22 cellular contexts compared by ENCODE assay signal in genomic region chr2:59297829-59298228, GRCh38.
"Had no signal": no experiment of that assay in that cellular context is flagged by ENCODE, and none has a peak within 500 bp of the region (broad histone marks: within the 10 kb centered on the region; RNA-seq: fewer than 3 reads in every experiment).

No MANE protein-coding gene starts in this region.

- H3K27me3 ChIP-seq: testis had no signal

- H3K9me3 ChIP-seq: testis had no signal

- H3K4me3 ChIP-seq: coronary artery, testis had no signal

- H3K27ac Mint-ChIP-seq: activated CD4-positive, alpha-beta memory T cell treated with anti-CD3 and anti-CD28 coated beads for 36 hours; activated naive CD4-positive, alpha-beta T cell treated with anti-CD3 and anti-CD28 coated beads, Interleukin-2, amount 10 ng/mL, durations not matched to agents 7 days and 5 days; immature natural killer cell; memory B cell; nephron progenitor cell; T-helper 17 cell had no signal

- H3K79me2 ChIP-seq: parathyroid adenoma had no signal

- H3K27ac ChIP-seq: coronary artery, parathyroid adenoma, testis had no signal

- H3K27me3 Mint-ChIP-seq: activated CD4-positive, alpha-beta memory T cell treated with anti-CD3 and anti-CD28 coated beads for 36 hours; activated naive CD4-positive, alpha-beta T cell treated with anti-CD3 and anti-CD28 coated beads, Interleukin-2, amount 10 ng/mL, durations not matched to agents 7 days and 5 days had no signal

- DNase-seq: activated CD4-positive, alpha-beta memory T cell treated with anti-CD3 and anti-CD28 coated beads for 36 hours; activated CD4-positive, alpha-beta T cell treated with anti-CD3 and anti-CD28 coated beads for 4 hours; activated CD4-positive, CD25-positive, alpha-beta regulatory T cell; activated effector memory CD4-positive, alpha-beta T cell treated with anti-CD3 and anti-CD28 coated beads, Interleukin-2, amount 50 U/mL, for 16 hours; activated naive CD4-positive, alpha-beta T cell treated with anti-CD3 and anti-CD28 coated beads, Interleukin-2, amount 10 ng/mL, durations not matched to agents 7 days and 5 days; amygdala; cerebellar nuclear complex; foreskin melanocyte; immature natural killer cell; kidney glomerular epithelial cell; nephron progenitor cell; nucleus accumbens; right cardiac atrium; stimulated activated CD4-positive, alpha-beta T cell treated with anti-CD3 and anti-CD28 coated beads, Interleukin-12 subunit alpha, Interleukin-12 subunit beta, amount 100 ng/mL, for 4 hours; stimulated activated CD4-positive, alpha-beta T cell treated with anti-CD3 and anti-CD28 coated beads, Interleukin-4, amount 100 ng/mL, for 4 hours; SW 1271; T-helper 17 cell; testis; trophoblast cell had no signal

- ATAC-seq: right cardiac atrium, T-helper 17 cell had no signal

- H3K4me3 Mint-ChIP-seq: activated CD4-positive, alpha-beta memory T cell treated with anti-CD3 and anti-CD28 coated beads for 36 hours; activated naive CD4-positive, alpha-beta T cell treated with anti-CD3 and anti-CD28 coated beads, Interleukin-2, amount 10 ng/mL, durations not matched to agents 7 days and 5 days; immature natural killer cell; memory B cell; nephron progenitor cell; T-helper 17 cell had no signal

- H3K4me1 Mint-ChIP-seq: activated naive CD4-positive, alpha-beta T cell treated with anti-CD3 and anti-CD28 coated beads, Interleukin-2, amount 10 ng/mL, durations not matched to agents 7 days and 5 days; immature natural killer cell; memory B cell; T-helper 17 cell had no signal

- H3K9me3 Mint-ChIP-seq: activated CD4-positive, alpha-beta memory T cell treated with anti-CD3 and anti-CD28 coated beads for 36 hours; activated naive CD4-positive, alpha-beta T cell treated with anti-CD3 and anti-CD28 coated beads, Interleukin-2, amount 10 ng/mL, durations not matched to agents 7 days and 5 days; memory B cell; nephron progenitor cell had no signal

- H2AFZ ChIP-seq: parathyroid adenoma had no signal

- H3K4me1 ChIP-seq: parathyroid adenoma, testis had no signal

- H3K36me3 Mint-ChIP-seq: activated CD4-positive, alpha-beta memory T cell treated with anti-CD3 and anti-CD28 coated beads for 36 hours; activated naive CD4-positive, alpha-beta T cell treated with anti-CD3 and anti-CD28 coated beads, Interleukin-2, amount 10 ng/mL, durations not matched to agents 7 days and 5 days; immature natural killer cell; memory B cell had no signal
